Comparison of ENCODE assay signal across 2 cellular contexts in genomic region chr7:87029078-87029477, GRCh38.
TF ChIP-seq lines count a peak whose summit lies in the region.

No MANE protein-coding gene starts in this region.

TF ChIP-seq in GM23338, 12 proteins besides CTCF, POLR2A, EP300 and RAD21:
- TF ChIP-seq ZNF114 (CRISPR knock-in tag; IDR thresholded peaks at IDR 0.05) (no peak), CREB1 (CRISPR knock-in tag; IDR thresholded peaks at IDR 0.05; ENCODE audit: low read depth) (no peak), JUNB (IDR thresholded peaks at IDR 0.05; ENCODE audit: unreplicated experiment) (no peak), REST (IDR thresholded peaks at IDR 0.05; ENCODE audit: unreplicated experiment) (no peak), ZNF331 (CRISPR knock-in tag; IDR thresholded peaks at IDR 0.05; ENCODE audit: low read depth) (no peak), ZNF462 (CRISPR knock-in tag; IDR thresholded peaks at IDR 0.05) (no peak), POLR2AphosphoS5 (IDR thresholded peaks at IDR 0.05; ENCODE audit: low read depth) (no peak), EZH2phosphoT487 (IDR thresholded peaks at IDR 0.05; ENCODE audit: unreplicated experiment) (no peak), NANOG (IDR thresholded peaks at IDR 0.05; ENCODE audit: borderline replicate concordance) (no peak), EZH2 (IDR thresholded peaks at IDR 0.05; ENCODE audit: low read depth, unreplicated experiment) (no peak), STAT1 (IDR thresholded peaks at IDR 0.05; ENCODE audit: unreplicated experiment) (no peak)
- TF ChIP-seq, protein P1, sequence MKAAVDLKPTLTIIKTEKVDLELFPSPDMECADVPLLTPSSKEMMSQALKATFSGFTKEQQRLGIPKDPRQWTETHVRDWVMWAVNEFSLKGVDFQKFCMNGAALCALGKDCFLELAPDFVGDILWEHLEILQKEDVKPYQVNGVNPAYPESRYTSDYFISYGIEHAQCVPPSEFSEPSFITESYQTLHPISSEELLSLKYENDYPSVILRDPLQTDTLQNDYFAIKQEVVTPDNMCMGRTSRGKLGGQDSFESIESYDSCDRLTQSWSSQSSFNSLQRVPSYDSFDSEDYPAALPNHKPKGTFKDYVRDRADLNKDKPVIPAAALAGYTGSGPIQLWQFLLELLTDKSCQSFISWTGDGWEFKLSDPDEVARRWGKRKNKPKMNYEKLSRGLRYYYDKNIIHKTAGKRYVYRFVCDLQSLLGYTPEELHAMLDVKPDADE (IDR thresholded peaks at IDR 0.05) = no peak

TF ChIP-seq in SK-N-SH treated with all-trans-retinoic acid at 6 μM for 48 hours, 23 proteins besides CTCF, POLR2A, EP300 and RAD21:
- TF ChIP-seq ISL1 (CRISPR knock-in tag; IDR thresholded peaks at IDR 0.05) = no peak
- no peak for TF ChIP-seq ZC3H10 (CRISPR knock-in tag; IDR thresholded peaks at IDR 0.05)
- TF ChIP-seq TCF4 (CRISPR knock-in tag; IDR thresholded peaks at IDR 0.05; ENCODE audit: borderline replicate concordance) = no peak
